9 cellular contexts compared by ENCODE assay signal in genomic region chr5:132258102-132259060, GRCh38.
DNase-seq lines count a peak whose midpoint lies in the region; ATAC-seq and TF ChIP-seq lines count a peak whose summit lies in the region.
"Had no signal": no experiment of that assay in that cellular context is flagged by ENCODE, and none has a peak within 500 bp of the region (broad histone marks: within the 10 kb centered on the region; RNA-seq: fewer than 3 reads in every experiment).

No MANE protein-coding gene starts in this region.

- no peak for TF ChIP-seq CTCF in HEK293 (tag by site-specific recombination; IDR thresholded peaks at IDR 0.05)

- CTCF ChIA-PET in HEK293 (lab: Yijun Ruan, JAX) = interaction anchor here (1.3 kb wide), 1 partner anchor 21 kb away, joined by 5 read pairs; no protein-coding TSS in a partner anchor

- H3K4me1 ChIP-seq in HEK293 (ENCODE audit: control insufficient read depth, insufficient read depth, low read length) = no peaks in the 10 kb centered on the region
- H3K4me1 ChIP-seq in iPS-18a (ENCODE audit: control insufficient read depth, low read depth, low read length) = no peaks in the 10 kb centered on the region

- no peak overlapping the region for H3K27ac ChIP-seq in HEK293 (ENCODE audit: extremely low read depth, low read depth, low read length)
- H3K27ac ChIP-seq in iPS-18a (ENCODE audit: low read length) = no peak overlapping the region
- peak overlapping the region; percentile 60 to 98 (median 90) for H3K27ac ChIP-seq in skin epidermis

- peak; percentile 74 for DNase-seq in astrocyte of the hippocampus (ENCODE audit: low read depth, low spot score)
- no peak for DNase-seq in NCI-H446 (lab: John Stamatoyannopoulos, UW)
- DNase-seq in NCI-H2081 treated with DMSO at 0.1 percent for 48 hours (lab: John Stamatoyannopoulos, UW) = no peak
- no peak for DNase-seq in 8988T
- DNase-seq: NCI-H1105 treated with DMSO at 0.1 percent for 48 hours had no signal

- H3K27me3 ChIP-seq in iPS-18a (ENCODE audit: control insufficient read depth, insufficient read depth, low read length) = peaks cover 16% of the 10 kb centered on the region

- ATAC-seq in HG03095 (IDR thresholded peaks at IDR 0.05; ENCODE audit: unreplicated experiment) = no peak

- no peaks in the 10 kb centered on the region for H3K36me3 ChIP-seq in HEK293 (ENCODE audit: control insufficient read depth in 2 of 2, insufficient read depth in 1 of 2, low read length in 2 of 2)
- no peaks in the 10 kb centered on the region for H3K36me3 ChIP-seq in iPS-18a (ENCODE audit: control insufficient read depth, low read depth, low read length)

- H3K4me3 ChIP-seq in HEK293 (ENCODE audit: low read depth, low read length) (peak overlapping the region; percentile 56), iPS-18a (ENCODE audit: low read length) (peak overlapping the region; percentile 60), skin epidermis (peak overlapping the region; percentile 46 to 63 (median 53))

- no peak overlapping the region for H3K9ac ChIP-seq in iPS-18a (ENCODE audit: low read length)

- no peaks in the 10 kb centered on the region for H3K9me3 ChIP-seq in HEK293 (ENCODE audit: control insufficient read depth, insufficient read depth, low read depth, low read length)
- no peaks in the 10 kb centered on the region for H3K9me3 ChIP-seq in iPS-18a (ENCODE audit: control insufficient read depth, low read depth, low read length)

- POLR2A ChIA-PET in HEK293 (lab: Yijun Ruan, JAX) = no interaction called here

TF ChIP-seq in HEK293, 187 proteins besides CTCF, POLR2A, EP300 and RAD21:
- no peak for TF ChIP-seq ZNF114 (tag by site-specific recombination; IDR thresholded peaks at IDR 0.05)

Comparison
In these comparisons a context has a peak if more than half of its experiments do, and no peak if none do; other contexts are left out.
1. H3K27ac ChIP-seq: peak in skin epidermis (21 of 21); none in HEK293 (single experiment) and iPS-18a (single experiment).
2. Peak in every context shown above with its lines, with median percentiles within 50 percentile points of each other: H3K4me3 ChIP-seq.